ENCODE assay signal across 8 cellular contexts in the genomic region with DNA sequence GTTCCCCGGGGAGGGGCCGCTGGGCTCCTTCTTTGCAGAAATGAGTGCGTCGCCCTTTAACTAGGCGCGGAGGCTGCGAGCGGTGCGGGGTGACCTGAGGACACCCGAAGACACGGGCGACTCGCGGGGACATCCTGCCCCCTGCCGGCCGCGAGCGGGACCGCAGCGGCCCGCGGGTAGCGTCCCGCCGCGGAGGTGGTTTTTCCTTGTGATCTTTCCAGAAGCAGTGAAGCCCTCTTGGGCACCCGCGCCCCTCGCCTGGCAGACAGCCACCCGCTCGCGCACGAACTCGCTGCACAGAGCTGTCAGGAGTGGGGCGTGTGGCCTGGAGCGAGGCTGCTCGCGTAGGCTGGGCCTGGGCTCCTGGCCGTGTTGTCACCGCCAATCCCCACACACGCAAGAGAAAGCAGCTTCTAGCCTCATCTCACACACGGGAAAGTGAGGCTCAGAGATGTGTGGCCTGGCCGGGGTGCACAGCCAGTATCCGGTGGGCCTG.
A peak's percentile ranks its signal among the peaks of the same experiment; 100 is the strongest.
DNase-seq lines count a peak whose midpoint lies in the region; ATAC-seq and TF ChIP-seq lines count a peak whose summit lies in the region.

No MANE protein-coding gene starts in this region.

- H3K27me3 ChIP-seq in GM06990 (replicated peaks; ENCODE audit: control insufficient read depth, insufficient read depth, low read length) = no peaks in the 10 kb centered on the region; the same call in 1 of the 2 replicates

- no peaks in the 10 kb centered on the region for H3K36me3 ChIP-seq in GM06990 (ENCODE audit: control insufficient read depth, insufficient read depth, low read length)

- DNase-seq in GM06990 (ENCODE audit: extremely low read depth, insufficient read length) (peak; percentile 75), NCI-H2107 treated with DMSO at 0.1 percent for 48 hours (lab: John Stamatoyannopoulos, UW; ENCODE audit: unreplicated experiment) (peak; percentile 33), cardiac fibroblast (ENCODE audit: low read depth in 2 of 2) (peak; percentile 65 to 76), kidney glomerular epithelial cell (lab: John Stamatoyannopoulos, UW) (peak; percentile 35)
- DNase-seq in activated CD4-positive, CD25-positive, alpha-beta regulatory T cell (lab: John Stamatoyannopoulos, UW) = peak; percentile 53 to 65 (median 56)
- DNase-seq in stimulated activated CD4-positive, alpha-beta T cell treated with anti-CD3 and anti-CD28 coated beads, Interleukin-1b, Interleukin-23, amount 100 ng/mL, for 1 hour (ENCODE audit: low read depth in 2 of 2) = peak; percentile 37 to 40

- H3K4me3 ChIP-seq in GM06990 (replicated peaks; ENCODE audit: low read depth, low read length) = no peak overlapping the region
- H3K4me3 ChIP-seq in cardiac fibroblast (replicated peaks in 1 of 2; ENCODE audit: low read depth in 2 of 2, low read length in 2 of 2) = peak overlapping the region in 1 of 2 donors; percentile 15

- peak; percentile 67 for ATAC-seq in HG02678 (IDR thresholded peaks at IDR 0.05; ENCODE audit: unreplicated experiment)
- no peak for ATAC-seq in HG02763 (IDR thresholded peaks at IDR 0.05; ENCODE audit: unreplicated experiment)

- TF ChIP-seq CTCF in GM06990 (IDR thresholded peaks at IDR 0.05; ENCODE audit: insufficient read depth, low read length, poor library complexity, severe bottlenecking) = peak; percentile 79
- TF ChIP-seq CTCF in cardiac fibroblast (IDR thresholded peaks at IDR 0.05; ENCODE audit: low read depth, low read length) = peak; percentile 62
